ENCODE assay signal across 35 cellular contexts in genomic region chr1:11561740-11562139, GRCh38.
"Had no signal": no experiment of that assay in that cellular context is flagged by ENCODE, and none has a peak within 500 bp of the region (broad histone marks: within the 10 kb centered on the region; RNA-seq: fewer than 3 reads in every experiment).

No MANE protein-coding gene starts in this region.

- DNase-seq: Karpas-422, Kasumi-1, MG63, MM.1S, NCI-H1048, NCI-H1092, NCI-H1092 treated with DMSO at 0.1 percent for 48 hours, NCI-H1105, NCI-H1105 treated with DMSO at 0.1 percent for 48 hours, NCI-H1417, NCI-H1417 treated with DMSO at 0.1 percent for 48 hours, NCI-H1436, NCI-H1436 treated with DMSO at 0.1 percent for 48 hours, NCI-H146, NCI-H1694, NCI-H1694 treated with DMSO at 0.1 percent for 48 hours, NCI-H187, NCI-H187 treated with DMSO at 0.1 percent for 48 hours, NCI-H1930, NCI-H2029, NCI-H2029 treated with DMSO at 0.1 percent for 48 hours, NCI-H2081, NCI-H2081 treated with DMSO at 0.1 percent for 48 hours, NCI-H2107, NCI-H2171, NCI-H2171 treated with DMSO at 0.1 percent for 48 hours, NCI-H2227 treated with DMSO at 0.1 percent for 48 hours, NCI-H226, NCI-H345, NCI-H446, NCI-H446 treated with DMSO at 0.1 percent for 48 hours, NCI-H510A, NCI-H510A treated with DMSO at 0.1 percent for 48 hours, NCI-H524, NCI-H524 treated with DMSO at 0.1 percent for 48 hours had no signal

- H3K9me3 ChIP-seq: MG63 had no signal

- H3K4me3 ChIP-seq: MG63 had no signal

- H3K36me3 ChIP-seq: MG63 had no signal
